1 cellular context compared by ENCODE assay signal in genomic region chr2:96816836-96817702, GRCh38.
TF ChIP-seq lines count a peak whose summit lies in the region.

No MANE protein-coding gene starts in this region.

TF ChIP-seq in HepG2, 621 proteins besides CTCF, POLR2A, EP300 and RAD21 (continued from another document):
- TF ChIP-seq ARID4A (CRISPR knock-in tag; IDR thresholded peaks at IDR 0.05; ENCODE audit: borderline replicate concordance) (peak; percentile 53; the same call in 1 of the 2 replicates), ZNF331 (CRISPR knock-in tag; IDR thresholded peaks at IDR 0.05) (peak; percentile 24; the same call in 1 of the 2 replicates), ZNF292 (CRISPR knock-in tag; IDR thresholded peaks at IDR 0.05; ENCODE audit: borderline replicate concordance, low read depth) (peak; percentile 20; the same call in 1 of the 2 replicates), ZBTB34 (CRISPR knock-in tag; IDR thresholded peaks at IDR 0.05) (no peak), HES4 (CRISPR knock-in tag; IDR thresholded peaks at IDR 0.05; ENCODE audit: borderline replicate concordance) (peak; percentile 42; the same call in 1 of the 2 replicates), ZNF30 (CRISPR knock-in tag; IDR thresholded peaks at IDR 0.05) (no peak)
